8 cellular contexts compared by ENCODE assay signal in the genomic region with DNA sequence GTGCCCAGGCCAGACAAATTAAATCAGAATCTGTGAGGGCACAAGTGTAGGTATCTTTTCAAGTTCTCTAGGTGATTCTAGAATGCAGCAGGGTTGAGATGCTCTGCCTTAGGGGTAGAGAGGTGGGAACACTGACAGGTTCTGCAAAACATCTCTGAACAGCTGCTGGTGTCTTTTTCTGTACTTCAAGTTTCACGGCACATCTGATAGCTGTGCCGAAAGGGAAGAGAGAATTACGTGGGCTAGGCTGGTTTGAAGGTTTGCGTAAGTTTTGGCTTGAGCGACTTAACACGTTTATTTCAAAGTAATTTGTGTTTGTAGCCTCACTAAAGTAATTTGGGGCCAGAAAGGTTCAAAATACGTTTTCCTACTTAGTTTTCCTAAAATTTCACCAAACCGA. TPM values are rescaled to one million over a fixed set of nuclear protein-coding genes. Genes with fewer than 3 reads are reported as not detected.
DNase-seq lines count a peak whose midpoint lies in the region; ATAC-seq and TF ChIP-seq lines count a peak whose summit lies in the region.

No MANE protein-coding gene starts in this region.

- peak overlapping the region; percentile 4 for H3K4me3 ChIP-seq in NB4 (ENCODE audit: low read depth, low read length)

- intact Hi-C loops in activated CD4-positive, alpha-beta T cell treated with anti-CD3 and anti-CD28 coated beads for 36 hours (cut with DNase I, micrococcal nuclease), result loop anchor here in 1 of 2 experiments (2.0 kb wide), 1 partner anchor 20 kb away; no protein-coding TSS in a partner anchor

- H3K27me3 Mint-ChIP-seq in activated CD4-positive, alpha-beta T cell treated with anti-CD3 and anti-CD28 coated beads, Interleukin-2, amount 10 ng/mL, durations not matched to agents 7 days and 5 days, result no peaks in the 10 kb centered on the region
- no peaks in the 10 kb centered on the region for H3K27me3 Mint-ChIP-seq in activated CD4-positive, alpha-beta T cell treated with anti-CD3 and anti-CD28 coated beads for 36 hours

- peaks cover 10% of the 10 kb centered on the region for H3K36me3 Mint-ChIP-seq in activated CD4-positive, alpha-beta T cell treated with anti-CD3 and anti-CD28 coated beads, Interleukin-2, amount 10 ng/mL, durations not matched to agents 7 days and 5 days (ENCODE audit: low read depth)
- H3K36me3 Mint-ChIP-seq in activated CD4-positive, alpha-beta T cell treated with anti-CD3 and anti-CD28 coated beads for 36 hours (ENCODE audit: low read depth), result peaks cover 9% of the 10 kb centered on the region

- H3K9me3 Mint-ChIP-seq in activated CD4-positive, alpha-beta T cell treated with anti-CD3 and anti-CD28 coated beads, Interleukin-2, amount 10 ng/mL, durations not matched to agents 7 days and 5 days, result no peaks in the 10 kb centered on the region
- H3K9me3 Mint-ChIP-seq in activated CD4-positive, alpha-beta T cell treated with anti-CD3 and anti-CD28 coated beads for 36 hours (ENCODE audit: low read depth), result no peaks in the 10 kb centered on the region

- POLR2A ChIA-PET in activated CD4-positive, alpha-beta T cell treated with anti-CD3 and anti-CD28 coated beads, Interleukin-2, amount 10 ng/mL, durations not matched to agents 7 days and 5 days (lab: Charles Lee), result no interaction called here
- POLR2A ChIA-PET in activated CD4-positive, alpha-beta T cell treated with anti-CD3 and anti-CD28 coated beads for 36 hours (lab: Charles Lee), result no interaction called here

- TF ChIP-seq CTCF in NB4 (IDR thresholded peaks at IDR 0.05; ENCODE audit: low read depth, low read length), result no peak

- ATAC-seq in activated CD4-positive, alpha-beta T cell treated with anti-CD3 and anti-CD28 coated beads for 36 hours, result no peak
- ATAC-seq in HG02798 (IDR thresholded peaks at IDR 0.05; ENCODE audit: poor library complexity, unreplicated experiment) (peak; percentile 62), HG03039 (IDR thresholded peaks at IDR 0.05; ENCODE audit: unreplicated experiment) (no peak), HG03196 (IDR thresholded peaks at IDR 0.05; ENCODE audit: unreplicated experiment) (no peak)

- TF ChIP-seq POLR2A in NB4 (IDR thresholded peaks at IDR 0.05; ENCODE audit: extremely low read depth, insufficient read length), result no peak

- CTCF ChIA-PET in activated CD4-positive, alpha-beta T cell treated with anti-CD3 and anti-CD28 coated beads, Interleukin-2, amount 10 ng/mL, durations not matched to agents 7 days and 5 days (lab: Charles Lee), result interaction anchor here (1.1 to 2.9 kb wide), 2 partner anchors 16 to 49 kb away, joined by 3 to 11 read pairs; partner anchors contain the start of genes HTD2 and RPP14
- CTCF ChIA-PET in activated CD4-positive, alpha-beta T cell treated with anti-CD3 and anti-CD28 coated beads for 36 hours (lab: Charles Lee), result interaction anchor here (0.7 to 1.5 kb wide), 4 partner anchors 15 to 179 kb away, joined by 3 to 4 read pairs (median 3); partner anchors contain the start of genes HTD2 and RPP14

- H3K27ac Mint-ChIP-seq in activated CD4-positive, alpha-beta T cell treated with anti-CD3 and anti-CD28 coated beads, Interleukin-2, amount 10 ng/mL, durations not matched to agents 7 days and 5 days, result peak overlapping the region; percentile 21
- no peak overlapping the region for H3K27ac Mint-ChIP-seq in activated CD4-positive, alpha-beta T cell treated with anti-CD3 and anti-CD28 coated beads for 36 hours

- no peak overlapping the region for H3K4me3 Mint-ChIP-seq in activated CD4-positive, alpha-beta T cell treated with anti-CD3 and anti-CD28 coated beads, Interleukin-2, amount 10 ng/mL, durations not matched to agents 7 days and 5 days
- no peak overlapping the region for H3K4me3 Mint-ChIP-seq in activated CD4-positive, alpha-beta T cell treated with anti-CD3 and anti-CD28 coated beads for 36 hours

- no peak for DNase-seq in activated CD4-positive, alpha-beta T cell treated with anti-CD3 and anti-CD28 coated beads, Interleukin-2, amount 10 ng/mL, durations not matched to agents 7 days and 5 days
- no peak for DNase-seq in activated CD4-positive, alpha-beta T cell treated with anti-CD3 and anti-CD28 coated beads for 36 hours
- DNase-seq in NB4 (ENCODE audit: low read depth) (peak; percentile 75), putamen (ENCODE audit: low spot score) (peak; percentile 52), NCI-H226 (no peak)

- peaks cover 70% of the 10 kb centered on the region for H3K4me1 Mint-ChIP-seq in activated CD4-positive, alpha-beta T cell treated with anti-CD3 and anti-CD28 coated beads, Interleukin-2, amount 10 ng/mL, durations not matched to agents 7 days and 5 days
- peaks cover 54% of the 10 kb centered on the region for H3K4me1 Mint-ChIP-seq in activated CD4-positive, alpha-beta T cell treated with anti-CD3 and anti-CD28 coated beads for 36 hours

RNA-seq across cellular contexts. Expression of gene PXK, which starts 22.5 kb away (rescaled TPM):
- total RNA-seq in activated CD4-positive, alpha-beta T cell treated with anti-CD3 and anti-CD28 coated beads, Interleukin-2, amount 10 ng/mL, durations not matched to agents 7 days and 5 days, result 10 to 100 TPM; 30.3 to 40.2 TPM
- 10 to 100 TPM; 35.2 to 50.7 TPM for total RNA-seq in activated CD4-positive, alpha-beta T cell treated with anti-CD3 and anti-CD28 coated beads for 36 hours

RNA-seq across cellular contexts. Expression of gene HTD2, which starts 48.9 kb away (rescaled TPM):
- total RNA-seq in activated CD4-positive, alpha-beta T cell treated with anti-CD3 and anti-CD28 coated beads, Interleukin-2, amount 10 ng/mL, durations not matched to agents 7 days and 5 days, result 1 to 10 TPM; 6.2 to 7.0 TPM
- 1 to 10 TPM; 2.3 to 7.9 TPM for total RNA-seq in activated CD4-positive, alpha-beta T cell treated with anti-CD3 and anti-CD28 coated beads for 36 hours

RNA-seq across cellular contexts. Expression of gene RPP14, which starts 49.1 kb away (rescaled TPM):
- total RNA-seq in activated CD4-positive, alpha-beta T cell treated with anti-CD3 and anti-CD28 coated beads, Interleukin-2, amount 10 ng/mL, durations not matched to agents 7 days and 5 days, result 10 to 100 TPM; 12.7 to 15.4 TPM
- total RNA-seq in activated CD4-positive, alpha-beta T cell treated with anti-CD3 and anti-CD28 coated beads for 36 hours, result 10 to 100 TPM; 16.4 to 16.9 TPM

Comparison
In these comparisons a context has a peak if more than half of its experiments do, and no peak if none do; other contexts are left out.
1. DNase-seq: peak in NB4 (single experiment) and putamen (single experiment); none in activated CD4-positive, alpha-beta T cell treated with anti-CD3 and anti-CD28 coated beads, Interleukin-2, amount 10 ng/mL, durations not matched to agents 7 days and 5 days (single experiment), activated CD4-positive, alpha-beta T cell treated with anti-CD3 and anti-CD28 coated beads for 36 hours (single experiment) and NCI-H226 (single experiment).